In the genomic region with DNA sequence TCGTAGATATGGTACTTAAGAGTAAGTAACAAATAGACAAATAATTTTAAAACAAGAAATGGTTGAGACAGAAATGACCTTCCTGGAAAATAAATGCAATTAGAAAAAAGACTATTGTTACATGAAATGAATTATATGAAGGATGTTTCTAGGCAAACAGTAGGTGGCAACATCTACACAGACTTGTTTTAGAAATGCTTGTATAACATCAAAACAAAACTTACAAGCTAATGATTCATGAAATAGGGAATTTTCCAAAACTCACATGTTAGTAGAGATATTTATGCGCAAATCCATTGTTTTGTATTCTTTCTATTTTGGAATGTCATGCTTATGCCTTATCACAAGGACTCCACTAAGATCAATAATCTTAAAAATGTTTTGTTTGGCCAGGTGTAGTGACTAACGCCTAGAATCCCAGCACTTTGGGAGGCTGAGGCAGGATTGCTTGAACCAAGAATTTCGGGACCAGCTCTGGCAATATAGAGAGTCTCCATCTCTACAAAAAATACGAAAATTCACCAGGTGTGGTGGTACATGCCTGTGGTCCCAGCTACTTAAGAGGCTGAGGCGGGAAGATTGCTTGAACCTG, we compare ENCODE assay signal across 9 cellular contexts. TPM values are rescaled to one million over a fixed set of nuclear protein-coding genes. Genes with fewer than 3 reads are reported as not detected.
DNase-seq lines count a peak whose midpoint lies in the region; ATAC-seq and TF ChIP-seq lines count a peak whose summit lies in the region.
"Had no signal": no experiment of that assay in that cellular context is flagged by ENCODE, and none has a peak within 500 bp of the region (broad histone marks: within the 10 kb centered on the region; RNA-seq: fewer than 3 reads in every experiment).

No MANE protein-coding gene starts in this region.

- WGBS in IMR-90 (ENCODE audit: extremely low coverage in 2 of 2, insufficient read length in 1 of 2), 2 experiments, result no CpG with 5 or more reads among the region's 6 CpGs

- H3K18ac ChIP-seq in IMR-90 (ENCODE audit: low read depth, low read length), result no peak overlapping the region

- no peaks in the 10 kb centered on the region for H3K9me1 ChIP-seq in IMR-90 (ENCODE audit: insufficient read depth, low read length)

- H2AFZ ChIP-seq in IMR-90 (replicated peaks; ENCODE audit: low read length, poor library complexity), result peak overlapping the region; percentile 46

- 0 out of 2 replicates have a peak overlapping the region, but pooled peaks have one; percentile 10 for H2AK5ac ChIP-seq in IMR-90 (ENCODE audit: low read depth, low read length)

- H3K4me1 ChIP-seq in IMR-90 (ENCODE audit: control insufficient read depth, insufficient read depth, low read length), result peaks cover 4% of the 10 kb centered on the region

- no peaks in the 10 kb centered on the region for H3K9me3 ChIP-seq in IMR-90 (ENCODE audit: control insufficient read depth, insufficient read depth, low read length)

- no peak overlapping the region for H3K23ac ChIP-seq in IMR-90 (ENCODE audit: low read depth, low read length)

- ATAC-seq in GM21515 (IDR thresholded peaks at IDR 0.05; ENCODE audit: unreplicated experiment) (peak; percentile 27), IMR-90 (ENCODE audit: low read depth) (0 out of 2 replicates have a peak, but pooled peaks have one; percentile 16), natural killer cell (no peak)

- H3K9me3 Mint-ChIP-seq in brain, result peaks cover 0 to 9% (median 6%) of the 10 kb centered on the region in 5 experiments
- no peaks in the 10 kb centered on the region for H3K9me3 Mint-ChIP-seq in natural killer cell

- no peak overlapping the region for H3K9ac ChIP-seq in IMR-90 (ENCODE audit: low read depth, low read length)

- peaks cover 12% of the 10 kb centered on the region for H3K4me1 Mint-ChIP-seq in brain
- H3K4me1 Mint-ChIP-seq in natural killer cell, result peaks cover 15 to 20% of the 10 kb centered on the region in 2 donors

- intact Hi-C loops in IMR-90 (cut with micrococcal nuclease) (loop anchor here (5.0 to 10.0 kb wide), 2 partner anchors 285 to 563 kb away; partner anchors contain the start of gene PHF3), natural killer cell (cut with micrococcal nuclease) (loop anchor here (2.0 to 10.0 kb wide), 2 partner anchors 223 to 413 kb away; partner anchors contain the start of genes LOC128125822 and PTP4A1)

- no peak overlapping the region for H3K4me2 ChIP-seq in IMR-90 (ENCODE audit: low read depth, low read length)

- no peaks in the 10 kb centered on the region for H3K36me3 Mint-ChIP-seq in brain
- H3K36me3 Mint-ChIP-seq in natural killer cell, result no peaks in the 10 kb centered on the region

- no peak overlapping the region for H2BK20ac ChIP-seq in IMR-90 (ENCODE audit: low read depth, low read length)

- H3K79me1 ChIP-seq in IMR-90 (ENCODE audit: low read depth in 1 of 2, low read length in 2 of 2), result no peaks in the 10 kb centered on the region

- peak; percentile 4 for DNase-seq in NCI-H2196 (lab: John Stamatoyannopoulos, UW; ENCODE audit: unreplicated experiment)
- DNase-seq in NCI-H2196 treated with DMSO at 0.1 percent for 48 hours (lab: John Stamatoyannopoulos, UW; ENCODE audit: unreplicated experiment), result no peak
- DNase-seq in IMR-90, result peak; percentile 73
- no peak for DNase-seq in natural killer cell
- no peak for DNase-seq in KBM-7
- DNase-seq in GOT3 (lab: John Stamatoyannopoulos, UW), result no peak

- H3K4me3 ChIP-seq in IMR-90 (ENCODE audit: insufficient read depth, low read depth, low read length), result no peak overlapping the region

- TF ChIP-seq RAD21 in IMR-90 (IDR thresholded peaks at IDR 0.05; ENCODE audit: low read length), result peak; percentile 56

- H2BK15ac ChIP-seq in IMR-90 (ENCODE audit: low read depth, low read length), result no peak overlapping the region

- H2AK9ac ChIP-seq in IMR-90 (replicated peaks; ENCODE audit: low read depth, low read length, poor library complexity), result no peak overlapping the region

- H4K91ac ChIP-seq in IMR-90 (ENCODE audit: insufficient read depth, low read depth, low read length), result no peak overlapping the region

- 0 out of 2 replicates have a peak overlapping the region, but pooled peaks have one; percentile 4 for H3K4ac ChIP-seq in IMR-90 (ENCODE audit: low read depth, low read length)

- no peak overlapping the region for H3K14ac ChIP-seq in IMR-90 (replicated peaks; ENCODE audit: low read depth, low read length)

- TF ChIP-seq POLR2A in IMR-90 (IDR thresholded peaks at IDR 0.05; ENCODE audit: low read depth, low read length), result no peak

- H2BK5ac ChIP-seq in IMR-90 (ENCODE audit: low read depth, low read length, poor library complexity, severe bottlenecking), result no peak overlapping the region

- H3K4me3 Mint-ChIP-seq in brain (no peak overlapping the region), natural killer cell (peak overlapping the region; percentile 55)

- POLR2A ChIA-PET in IMR-90 (lab: Charles Lee; ENCODE audit: unreplicated experiment), result no interaction called here

- in situ Hi-C loops in IMR-90 (cut with MboI; ENCODE audit: low sequenced_read_pairs), result loop anchor here (5.0 to 25.0 kb wide), 2 partner anchors 210 to 410 kb away; partner anchors contain the start of genes LOC128125822 and PTP4A1
- in situ Hi-C loops in KBM-7 (cut with MboI; ENCODE audit: low pct_unique_long_range_greater_than_20kb, low sequenced_read_pairs), result no loop called here

- H3K27me3 ChIP-seq in IMR-90 (ENCODE audit: control insufficient read depth, insufficient read depth, low read length), result no peaks in the 10 kb centered on the region

- no peak overlapping the region for H4K5ac ChIP-seq in IMR-90 (ENCODE audit: low read depth, low read length)

- no peak overlapping the region for H3K27ac ChIP-seq in IMR-90 (ENCODE audit: insufficient read depth, low read length)

- no peak overlapping the region for H3K56ac ChIP-seq in IMR-90 (ENCODE audit: extremely low read depth, insufficient read depth, low read length)

- TF ChIP-seq CTCF in IMR-90 (conservative IDR thresholded peaks at IDR 0.05; ENCODE audit: low read depth, low read length), result peak; percentile 58
- TF ChIP-seq CTCF in brain (conservative IDR thresholded peaks at IDR 0.05), result peak; percentile 58
- TF ChIP-seq CTCF in natural killer cell (IDR thresholded peaks at IDR 0.05), result peak; percentile 20

- H4K20me1 ChIP-seq in IMR-90 (ENCODE audit: insufficient read depth, low read length), result no peaks in the 10 kb centered on the region

- CTCF ChIA-PET in IMR-90 (lab: Yijun Ruan, JAX), result interaction anchor here (0.5 to 3.5 kb wide), 8 partner anchors 10 to 807 kb away, joined by 3 to 18 read pairs (median 4); no protein-coding TSS in a partner anchor

- no peaks in the 10 kb centered on the region for H3K36me3 ChIP-seq in IMR-90 (ENCODE audit: control insufficient read depth, insufficient read depth, low read length)

- H3K27me3 Mint-ChIP-seq in brain, result no peaks in the 10 kb centered on the region
- no peaks in the 10 kb centered on the region for H3K27me3 Mint-ChIP-seq in natural killer cell (ENCODE audit: low read depth in 2 of 2)

- BruUV-seq in IMR-90 (replicated peaks; lab: Mats Ljungman, UMichigan), result no TSS peak

- no peak overlapping the region for H4K8ac ChIP-seq in IMR-90 (ENCODE audit: low read depth in 2 of 2, low read length in 2 of 2)

- no peak overlapping the region for H2BK120ac ChIP-seq in IMR-90 (ENCODE audit: low read depth, low read length)

- H3K27ac Mint-ChIP-seq in brain, result peak overlapping the region in 2 of 5 experiments; percentile 12 to 40
- H3K27ac Mint-ChIP-seq in natural killer cell, result peak overlapping the region; percentile 77 to 81

- dilution Hi-C loops in IMR-90 (cut with HindIII; ENCODE audit: low sequenced_read_pairs, unreplicated experiment), result no loop called here

TF ChIP-seq in IMR-90, 13 proteins besides CTCF, POLR2A, EP300 and RAD21:
- no peak for TF ChIP-seq MAZ (IDR thresholded peaks at IDR 0.05; ENCODE audit: borderline replicate concordance, low read depth, low read length)
- TF ChIP-seq, protein P1, sequence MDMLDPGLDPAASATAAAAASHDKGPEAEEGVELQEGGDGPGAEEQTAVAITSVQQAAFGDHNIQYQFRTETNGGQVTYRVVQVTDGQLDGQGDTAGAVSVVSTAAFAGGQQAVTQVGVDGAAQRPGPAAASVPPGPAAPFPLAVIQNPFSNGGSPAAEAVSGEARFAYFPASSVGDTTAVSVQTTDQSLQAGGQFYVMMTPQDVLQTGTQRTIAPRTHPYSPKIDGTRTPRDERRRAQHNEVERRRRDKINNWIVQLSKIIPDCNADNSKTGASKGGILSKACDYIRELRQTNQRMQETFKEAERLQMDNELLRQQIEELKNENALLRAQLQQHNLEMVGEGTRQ (IDR thresholded peaks at IDR 0.05; ENCODE audit: low read depth, low read length), result no peak
- no peak for TF ChIP-seq BHLHE40 (IDR thresholded peaks at IDR 0.05; ENCODE audit: low read depth, low read length)
- TF ChIP-seq MAFK (IDR thresholded peaks at IDR 0.05; ENCODE audit: low read depth, low read length), result no peak
- TF ChIP-seq CHD1 (IDR thresholded peaks at IDR 0.05; ENCODE audit: low read depth, low read length), result no peak
- no peak for TF ChIP-seq NFE2L2 (IDR thresholded peaks at IDR 0.05; ENCODE audit: low read depth, low read length)
- TF ChIP-seq FOS (IDR thresholded peaks at IDR 0.05; ENCODE audit: low read depth, low read length), result no peak
- TF ChIP-seq SMC3 (IDR thresholded peaks at IDR 0.05; ENCODE audit: low read depth, low read length), result peak; percentile 45
- TF ChIP-seq RCOR1 (IDR thresholded peaks at IDR 0.05; ENCODE audit: insufficient replicate concordance, low read length), result no peak
- TF ChIP-seq CEBPB (IDR thresholded peaks at IDR 0.05; ENCODE audit: low read depth, low read length), result no peak
- TF ChIP-seq RFX5 (IDR thresholded peaks at IDR 0.05; ENCODE audit: low read depth, low read length), result peak; percentile 70
- TF ChIP-seq MXI1 (IDR thresholded peaks at IDR 0.05; ENCODE audit: borderline replicate concordance, low read depth, low read length), result no peak
- TF ChIP-seq, protein P2, sequence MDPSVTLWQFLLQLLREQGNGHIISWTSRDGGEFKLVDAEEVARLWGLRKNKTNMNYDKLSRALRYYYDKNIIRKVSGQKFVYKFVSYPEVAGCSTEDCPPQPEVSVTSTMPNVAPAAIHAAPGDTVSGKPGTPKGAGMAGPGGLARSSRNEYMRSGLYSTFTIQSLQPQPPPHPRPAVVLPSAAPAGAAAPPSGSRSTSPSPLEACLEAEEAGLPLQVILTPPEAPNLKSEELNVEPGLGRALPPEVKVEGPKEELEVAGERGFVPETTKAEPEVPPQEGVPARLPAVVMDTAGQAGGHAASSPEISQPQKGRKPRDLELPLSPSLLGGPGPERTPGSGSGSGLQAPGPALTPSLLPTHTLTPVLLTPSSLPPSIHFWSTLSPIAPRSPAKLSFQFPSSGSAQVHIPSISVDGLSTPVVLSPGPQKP (IDR thresholded peaks at IDR 0.05; ENCODE audit: borderline replicate concordance, low read depth, low read length), result no peak
TF ChIP-seq in IMR-90: peak in this region for 2.

RNA-seq across cellular contexts. Expression of gene LGSN, which starts 32.3 kb away (rescaled TPM):
- not detected in 2 replicates for total RNA-seq in IMR-90 (2012; rRNA removed)
- polyA plus RNA-seq in IMR-90 (2012; rRNA removed), result not detected in 2 replicates
- polyA plus RNA-seq in IMR-90 (2012; cell fraction: cytosol; rRNA removed), result not detected in 2 replicates
- polyA plus RNA-seq in IMR-90 (2012; cell fraction: nucleus; rRNA removed; ENCODE audit: low replicate concordance), result not detected in 2 replicates
- polyA plus RNA-seq in brain (ENCODE audit: insufficient read depth, low read depth, low replicate concordance), result 5.6 TPM
- total RNA-seq in natural killer cell, result not detected
- total RNA-seq: glomerular endothelial cell had no signal

Comparison
In these comparisons a context has a peak if more than half of its experiments do, and no peak if none do; other contexts are left out.
1. DNase-seq: peak in NCI-H2196 (single experiment) and IMR-90 (single experiment); none in NCI-H2196 treated with DMSO at 0.1 percent for 48 hours (single experiment), natural killer cell (single experiment), KBM-7 (single experiment) and GOT3 (single experiment).
2. ATAC-seq: peak in GM21515 (single experiment) and IMR-90 (single experiment); none in natural killer cell (0 of 3).
3. Peak in every context shown above with its lines, with median percentiles within 50 percentile points of each other: CTCF ChIP-seq.